In genomic region chr7:2222516-2222915, GRCh38 we compare ENCODE assay signal across 24 cellular contexts.
"Had no signal": no experiment of that assay in that cellular context is flagged by ENCODE, and none has a peak within 500 bp of the region (broad histone marks: within the 10 kb centered on the region; RNA-seq: fewer than 3 reads in every experiment).

No MANE protein-coding gene starts in this region.

- H3K4me1 ChIP-seq: parathyroid adenoma, prostate gland, right atrium auricular region, upper lobe of right lung, vagina had no signal

- H3K9me3 ChIP-seq: gastrocnemius medialis, lower lobe of right lung, prostate gland, right atrium auricular region, thoracic aorta, tibial nerve, upper lobe of right lung, vagina had no signal

- H3K27ac Mint-ChIP-seq: effector memory CD8-positive, alpha-beta T cell; natural killer cell; stimulated activated effector memory CD8-positive, alpha-beta T cell treated with anti-CD3 and anti-CD28 coated beads, Interleukin-12 subunit alpha, Interleukin-12 subunit beta, amount 100 ng/mL, for 72 hours; stimulated activated naive CD8-positive, alpha-beta T cell treated with anti-CD3 and anti-CD28 coated beads, Interleukin-15, Interleukin-2, amounts not matched to agents 100 ng/mL and 50 ng/mL, for 24 hours had no signal

- ATAC-seq: effector memory CD8-positive, alpha-beta T cell; esophagus mucosa; gastrocnemius medialis; left ventricle myocardium superior; lower lobe of right lung; natural killer cell; sciatic nerve; stimulated activated effector memory CD8-positive, alpha-beta T cell treated with anti-CD3 and anti-CD28 coated beads, Interleukin-12 subunit alpha, Interleukin-12 subunit beta, amount 100 ng/mL, for 72 hours; upper lobe of right lung had no signal

- H3K4me2 ChIP-seq: smooth muscle cell had no signal

- H3K4me3 ChIP-seq: gastrocnemius medialis, lower lobe of right lung, prostate gland, right atrium auricular region, smooth muscle cell, thoracic aorta, tibial nerve, upper lobe of right lung, vagina had no signal

- H3K9me3 Mint-ChIP-seq: effector memory CD8-positive, alpha-beta T cell; natural killer cell; stimulated activated effector memory CD8-positive, alpha-beta T cell treated with anti-CD3 and anti-CD28 coated beads, Interleukin-12 subunit alpha, Interleukin-12 subunit beta, amount 100 ng/mL, for 72 hours; stimulated activated naive CD8-positive, alpha-beta T cell treated with anti-CD3 and anti-CD28 coated beads, Interleukin-15, Interleukin-2, amounts not matched to agents 100 ng/mL and 50 ng/mL, for 24 hours had no signal

- H3K9ac ChIP-seq: parathyroid adenoma had no signal

- H3K36me3 Mint-ChIP-seq: natural killer cell had no signal

- H3K27me3 ChIP-seq: gastrocnemius medialis, right atrium auricular region, tibial nerve, upper lobe of right lung, vagina had no signal

- H3K27me3 Mint-ChIP-seq: effector memory CD8-positive, alpha-beta T cell; stimulated activated naive CD8-positive, alpha-beta T cell treated with anti-CD3 and anti-CD28 coated beads, Interleukin-15, Interleukin-2, amounts not matched to agents 100 ng/mL and 50 ng/mL, for 24 hours had no signal

- DNase-seq: cortex of kidney; effector memory CD8-positive, alpha-beta T cell; foreskin fibroblast; gastrocnemius medialis; head of caudate nucleus; left ventricle myocardium superior; lower lobe of right lung; natural killer cell; stimulated activated CD4-positive, alpha-beta T cell treated with anti-CD3 and anti-CD28 coated beads, Interleukin-12 subunit alpha, Interleukin-12 subunit beta, amount 100 ng/mL, for 4 hours; stimulated activated CD4-positive, alpha-beta T cell treated with anti-CD3 and anti-CD28 coated beads, Interleukin-1b, Interleukin-23, amount 100 ng/mL, for 48 hours; stimulated activated CD4-positive, alpha-beta T cell treated with anti-CD3 and anti-CD28 coated beads, Interleukin-4, amount 100 ng/mL, for 1 hour; upper lobe of right lung had no signal

- H2AFZ ChIP-seq: parathyroid adenoma had no signal

- H3K4me3 Mint-ChIP-seq: effector memory CD8-positive, alpha-beta T cell; natural killer cell; stimulated activated effector memory CD8-positive, alpha-beta T cell treated with anti-CD3 and anti-CD28 coated beads, Interleukin-12 subunit alpha, Interleukin-12 subunit beta, amount 100 ng/mL, for 72 hours; stimulated activated naive CD8-positive, alpha-beta T cell treated with anti-CD3 and anti-CD28 coated beads, Interleukin-15, Interleukin-2, amounts not matched to agents 100 ng/mL and 50 ng/mL, for 24 hours had no signal

- H3K27ac ChIP-seq: epithelial cell of prostate, gastrocnemius medialis, lower lobe of right lung, parathyroid adenoma, prostate gland, right atrium auricular region, thoracic aorta, tibial nerve, upper lobe of right lung, vagina had no signal
